In genomic region chr14:93525216-93525615, GRCh38 we compare ENCODE assay signal across 5 cellular contexts.
DNase-seq lines count a peak whose midpoint lies in the region; ATAC-seq and TF ChIP-seq lines count a peak whose summit lies in the region.
"Not testable (repeated sequence)": the region's sequence is repeated elsewhere in the genome, so short reads cannot be mapped to it uniquely, and the experiment has no call there.

No MANE protein-coding gene starts in this region.

- H3K4me3 Mint-ChIP-seq in WTC11, nephron: not testable (repeated sequence)

- H2BK120ac ChIP-seq in mesenchymal stem cell (ENCODE audit: low read depth, low read length) = not testable (repeated sequence)

- in situ Hi-C loops in GM23248 (cut with MboI) = loop anchor here (25.0 kb wide), 1 partner anchor 288 kb away; no protein-coding TSS in a partner anchor

- not testable (repeated sequence) for H2AFZ ChIP-seq in GM23248; mesenchymal stem cell (ENCODE audit: low read depth, low read length)

- not testable (repeated sequence) for H3K79me2 ChIP-seq in GM23248 (ENCODE audit: insufficient read depth)

- not testable (repeated sequence) for H4K8ac ChIP-seq in mesenchymal stem cell (ENCODE audit: low read length)

- not testable (repeated sequence) for H3K27me3 ChIP-seq in GM23248 (replicated peaks; ENCODE audit: insufficient read depth); mesenchymal stem cell (ENCODE audit: control insufficient read depth in 1 of 2, insufficient read depth in 1 of 2, low read length in 2 of 2)

- peaks cover 31% of the 10 kb centered on the region for H3K4me1 Mint-ChIP-seq in WTC11
- peaks cover 34% of the 10 kb centered on the region for H3K4me1 Mint-ChIP-seq in nephron

- not testable (repeated sequence) for H3K79me1 ChIP-seq in mesenchymal stem cell (replicated peaks; ENCODE audit: low read length, poor library complexity, severe bottlenecking)

- H2BK15ac ChIP-seq in mesenchymal stem cell (ENCODE audit: low read depth, poor library complexity, severe bottlenecking) = not testable (repeated sequence)

- POLR2A ChIA-PET in WTC11 (lab: Charles Lee) = not testable (repeated sequence)

- H3K27ac ChIP-seq in GM23248 (peak overlapping the region; percentile 41; the same call in 1 of the 2 replicates), epithelial cell of prostate (peak overlapping the region; percentile 31)
- not testable (repeated sequence) for H3K27ac ChIP-seq in mesenchymal stem cell (ENCODE audit: low read length, poor library complexity, severe bottlenecking)

- not testable (repeated sequence) for H4K20me1 ChIP-seq in GM23248 (ENCODE audit: insufficient read depth)

- H3K36me3 Mint-ChIP-seq in WTC11 = peaks cover 30% of the 10 kb centered on the region
- not testable (repeated sequence) for H3K36me3 Mint-ChIP-seq in nephron (ENCODE audit: low read depth)

- CTCF ChIA-PET in WTC11 (lab: Charles Lee) = not testable (repeated sequence)

- not testable (repeated sequence) for H2BK12ac ChIP-seq in mesenchymal stem cell (ENCODE audit: low read length in 2 of 2)

- not testable (repeated sequence) for ATAC-seq in WTC11

- DNase-seq in GM23248; WTC11 (ENCODE audit: low spot score); epithelial cell of prostate (ENCODE audit: low read depth, low spot score); mesenchymal stem cell: not testable (repeated sequence)

- H3K27me3 Mint-ChIP-seq in WTC11 (ENCODE audit: low read depth); nephron (ENCODE audit: low read depth): not testable (repeated sequence)

- not testable (repeated sequence) for H2BK5ac ChIP-seq in mesenchymal stem cell (ENCODE audit: low read depth, low read length, poor library complexity, severe bottlenecking)

- not testable (repeated sequence) for H3K4ac ChIP-seq in mesenchymal stem cell (ENCODE audit: low read depth in 1 of 2, low read length in 2 of 2)

- H3K4me2 ChIP-seq in GM23248 (ENCODE audit: unreplicated experiment); mesenchymal stem cell (ENCODE audit: low read length, poor library complexity, severe bottlenecking): not testable (repeated sequence)

- 58 to 68% methylated on average over 5 of the region's 5 CpGs for WGBS in GM23248 (ENCODE audit: low coverage in 1 of 2, low lambda C conversion rate in 2 of 2, missing lambda C conversion rate in 2 of 2), 2 experiments
- WGBS in mesenchymal stem cell = 78% methylated on average over 5 of the region's 5 CpGs

- H3K36me3 ChIP-seq in GM23248 (ENCODE audit: low read depth); mesenchymal stem cell (ENCODE audit: control insufficient read depth in 1 of 2, insufficient read depth in 2 of 2, low read depth in 1 of 2, low read length in 2 of 2): not testable (repeated sequence)

- H3K4me1 ChIP-seq in GM23248 (ENCODE audit: insufficient read depth) = peaks cover 25% of the 10 kb centered on the region
- H3K4me1 ChIP-seq in mesenchymal stem cell (ENCODE audit: control insufficient read depth, insufficient read depth, low read depth, low read length) = not testable (repeated sequence)

- not testable (repeated sequence) for H3K27ac Mint-ChIP-seq in WTC11
- H3K27ac Mint-ChIP-seq in nephron = peak overlapping the region in 2 of 3 experiments; percentile 58 to 78

- TF ChIP-seq CTCF in WTC11 (IDR thresholded peaks at IDR 0.05); nephron (IDR thresholded peaks at IDR 0.05; ENCODE audit: unreplicated experiment in 3 of 3): not testable (repeated sequence)

- H2AK5ac ChIP-seq in mesenchymal stem cell (ENCODE audit: low read length, severe bottlenecking) = not testable (repeated sequence)

- not testable (repeated sequence) for H3K4me3 ChIP-seq in GM23248; mesenchymal stem cell (ENCODE audit: insufficient read depth in 1 of 2, low read depth in 1 of 2, low read length in 2 of 2)

- not testable (repeated sequence) for H3K23ac ChIP-seq in mesenchymal stem cell (ENCODE audit: low read length in 2 of 2)

- not testable (repeated sequence) for H3K9ac ChIP-seq in GM23248
- H3K9ac ChIP-seq in mesenchymal stem cell (ENCODE audit: low read length) = peak overlapping the region; percentile 35

- H3K9me3 Mint-ChIP-seq in WTC11 = peaks cover 35% of the 10 kb centered on the region
- H3K9me3 Mint-ChIP-seq in nephron = peaks cover 20% of the 10 kb centered on the region

- H3K9me3 ChIP-seq in GM23248 (ENCODE audit: low read depth) = not testable (repeated sequence)
- peaks cover 15% of the 10 kb centered on the region for H3K9me3 ChIP-seq in mesenchymal stem cell (ENCODE audit: control insufficient read depth, low read length)

- H3K18ac ChIP-seq in mesenchymal stem cell (ENCODE audit: low read depth in 1 of 2, low read length in 2 of 2) = not testable (repeated sequence)

- not testable (repeated sequence) for H3K14ac ChIP-seq in mesenchymal stem cell (ENCODE audit: low read length in 2 of 2)

- H3K9me2 ChIP-seq in GM23248 (ENCODE audit: insufficient read depth) = not testable (repeated sequence)

- peaks cover 18% of the 10 kb centered on the region for H3F3A ChIP-seq in GM23248 (ENCODE audit: insufficient read depth)

- not testable (repeated sequence) for H4K91ac ChIP-seq in mesenchymal stem cell (ENCODE audit: low read length)

TF ChIP-seq in WTC11, 78 proteins besides CTCF, POLR2A, EP300 and RAD21:
- TF ChIP-seq ZNF121 (CRISPR knock-in tag; IDR thresholded peaks at IDR 0.05) = peak; percentile 91
TF ChIP-seq in WTC11: peak in this region for 1; not testable (repeated sequence) for 77.
